In the genomic region with DNA sequence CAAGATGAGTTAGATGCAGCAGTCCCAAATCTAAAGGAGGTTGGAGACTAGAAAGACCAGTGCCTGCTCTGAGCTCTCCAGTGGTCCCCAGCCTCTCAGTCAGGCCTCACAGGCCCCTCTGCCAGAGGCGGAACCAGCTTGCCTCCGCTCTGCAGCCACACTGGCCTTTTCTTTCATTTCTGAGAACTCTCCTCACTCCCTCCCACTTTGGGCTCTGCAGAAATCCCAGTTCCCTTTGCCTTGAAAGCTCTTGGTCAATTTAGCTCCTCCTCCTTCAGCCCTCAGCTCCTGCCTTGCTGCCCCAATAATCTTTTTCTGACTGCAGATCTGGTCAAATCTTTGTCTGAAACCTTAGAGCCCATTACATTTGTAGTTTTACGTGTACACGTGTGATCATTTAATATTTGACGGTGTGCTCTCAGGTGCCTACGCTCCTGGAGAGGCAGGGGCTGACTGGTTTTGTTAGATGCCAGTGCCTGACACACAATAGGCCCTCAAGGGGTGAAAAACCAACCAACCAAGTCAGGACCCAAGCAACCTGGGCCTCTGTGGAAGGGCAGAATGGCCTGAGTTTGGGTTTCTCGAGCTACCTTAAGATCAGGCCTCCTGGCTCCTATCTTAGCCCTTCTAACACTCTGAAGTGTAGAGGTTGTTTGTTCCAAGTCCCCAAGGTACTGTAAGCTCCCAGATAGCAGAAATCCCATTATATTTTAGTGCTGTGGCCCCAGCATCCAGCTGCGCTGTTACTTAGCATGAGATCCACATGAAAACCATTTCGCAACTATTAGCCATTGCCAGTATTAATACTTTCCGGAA, we compare ENCODE assay signal across 8 cellular contexts. TPM values are rescaled to one million over a fixed set of nuclear protein-coding genes. Genes with fewer than 3 reads are reported as not detected.
A peak's percentile ranks its signal among the peaks of the same experiment; 100 is the strongest.
DNase-seq lines count a peak whose midpoint lies in the region; ATAC-seq, FAIRE-seq and TF ChIP-seq lines count a peak whose summit lies in the region.

No MANE protein-coding gene starts in this region.

- SMC1A ChIA-PET in GM12878 (lab: Charles Lee; ENCODE audit: uncharacterized antibody, unreplicated experiment) = interaction anchor here (0.7 to 2.7 kb wide), 27 partner anchors 9 to 725 kb away, joined by 3 to 18 read pairs (median 5); no protein-coding TSS in a partner anchor

- intact Hi-C loops in GM12878 (cut with micrococcal nuclease; ENCODE audit: unreplicated experiment) = loop anchor here (5.0 kb wide), 1 partner anchor 449 kb away; the partner anchor contains the start of gene EEA1

- no peaks in the 10 kb centered on the region for H3K27me3 ChIP-seq in BLaER1 treated with 17β-estradiol and CSF1 and Interleukin-3, amounts not matched to agents 10 nM and 100 nM
- no peaks in the 10 kb centered on the region for H3K27me3 ChIP-seq in GM12878 (replicated peaks in 1 of 2; ENCODE audit: control insufficient read depth in 2 of 2, insufficient read depth in 2 of 2, low read length in 1 of 2)
- no peaks in the 10 kb centered on the region for H3K27me3 ChIP-seq in iPS-20b (ENCODE audit: insufficient read depth, low read length)

- H3K9me3 ChIP-seq in BLaER1 treated with 17β-estradiol and CSF1 and Interleukin-3, amounts not matched to agents 10 nM and 100 nM (replicated peaks in 1 of 11) = no peaks in the 10 kb centered on the region
- no peaks in the 10 kb centered on the region for H3K9me3 ChIP-seq in GM12878 (replicated peaks; ENCODE audit: control insufficient read depth, insufficient read depth, low read length)
- H3K9me3 ChIP-seq in iPS-20b (ENCODE audit: insufficient read depth, low read depth, low read length) = no peaks in the 10 kb centered on the region

- no peak for FAIRE-seq in GM12878 (lab: Jason Lieb, UNC)

- H3K4me2 ChIP-seq in BLaER1 treated with 17β-estradiol and CSF1 and Interleukin-3, amounts not matched to agents 10 nM and 100 nM = peak overlapping the region; percentile 73 to 98 (median 83)
- H3K4me2 ChIP-seq in GM12878 (ENCODE audit: control insufficient read depth, insufficient read depth) = peak overlapping the region; percentile 100

- peaks cover 20 to 42% (median 27%) of the 10 kb centered on the region in 10 experiments for H3K4me1 ChIP-seq in BLaER1 treated with 17β-estradiol and CSF1 and Interleukin-3, amounts not matched to agents 10 nM and 100 nM
- H3K4me1 ChIP-seq in GM12878 (ENCODE audit: control insufficient read depth, insufficient read depth, low read length) (peaks cover 14% of the 10 kb centered on the region), iPS-20b (ENCODE audit: insufficient read depth, low read length) (peaks cover 32% of the 10 kb centered on the region)

- no peak for TF ChIP-seq POLR2A in GM12878 (IDR thresholded peaks at IDR 0.05; ENCODE audit: low read depth, low read length)

- no peak overlapping the region for H3K9ac ChIP-seq in BLaER1 treated with 17β-estradiol and CSF1 and Interleukin-3, amounts not matched to agents 10 nM and 100 nM
- H3K9ac ChIP-seq in GM12878 (ENCODE audit: control insufficient read depth, insufficient read depth, low read length) (peak overlapping the region; percentile 78), iPS-20b (ENCODE audit: low read depth, low read length) (peak overlapping the region; percentile 69; the same call in 1 of the 2 replicates)

- no peak overlapping the region for H3K27ac ChIP-seq in BLaER1 treated with 17β-estradiol and CSF1 and Interleukin-3, amounts not matched to agents 10 nM and 100 nM
- peak overlapping the region; percentile 53 for H3K27ac ChIP-seq in GM12878 (ENCODE audit: control insufficient read depth, insufficient read depth)
- no peak overlapping the region for H3K27ac ChIP-seq in iPS-20b (ENCODE audit: low read length)
- peak overlapping the region in 20 of 21 experiments; percentile 5 to 96 (median 88) for H3K27ac ChIP-seq in skin epidermis

- CTCF ChIA-PET in GM12878 (lab: Yijun Ruan, JAX) = interaction anchor here (0.6 to 4.6 kb wide), 19 partner anchors 8 to 729 kb away, joined by 3 to 22 read pairs (median 4); partner anchors contain the start of gene EEA1

- peaks cover 13 to 32% (median 25%) of the 10 kb centered on the region in 11 experiments; a peak in 21 of 22 replicates for H4K20me1 ChIP-seq in BLaER1 treated with 17β-estradiol and CSF1 and Interleukin-3, amounts not matched to agents 10 nM and 100 nM
- H4K20me1 ChIP-seq in GM12878 (ENCODE audit: control insufficient read depth, insufficient read depth) = peaks cover 4% of the 10 kb centered on the region; the same call in 1 of the 2 replicates

- ATAC-seq in GM12878 (peak; percentile 4), HG02623 (IDR thresholded peaks at IDR 0.05; ENCODE audit: unreplicated experiment) (no peak)

- 98% methylated on average over 10 of the region's 10 CpGs for WGBS in GM12878 (ENCODE audit: insufficient coverage, insufficient replicate concordance, low lambda C conversion rate, missing lambda C conversion rate)

- H2AFZ ChIP-seq in GM12878 (ENCODE audit: control insufficient read depth, low read depth, low read length) = peak overlapping the region; percentile 43

- no TSS peak for BruUV-seq in GM12878 (replicated peaks; lab: Mats Ljungman, UMichigan)

- TF ChIP-seq EP300 in Ishikawa (IDR thresholded peaks at IDR 0.05; ENCODE audit: borderline replicate concordance) (no peak), GM12878 (IDR thresholded peaks at IDR 0.05; ENCODE audit: borderline replicate concordance in 1 of 2, control insufficient read depth in 1 of 2, low read depth in 2 of 2, low read length in 2 of 2) (no peak)

- POLR2A ChIA-PET in GM12878 (lab: Charles Lee) = interaction anchor here (0.5 to 2.7 kb wide), 17 partner anchors 10 to 866 kb away, joined by 3 to 28 read pairs (median 4); no protein-coding TSS in a partner anchor

- in situ Hi-C loops in GM12878 (cut with MboI) = no loop called here

- TF ChIP-seq CTCF in GM12878 (IDR thresholded peaks at IDR 0.05 in 2 of 3, conservative IDR thresholded peaks at IDR 0.05 in 1 of 3; ENCODE audit: control insufficient read depth in 2 of 3, extremely low read depth in 1 of 3, insufficient read depth in 1 of 3, low read depth in 3 of 3, low read length in 3 of 3) = no peak

- DNase-seq in GM12878 (ENCODE audit: low read depth, low spot score) = no peak
- DNase-seq in occipital lobe (lab: John Stamatoyannopoulos, UW) = no peak
- DNase-seq in activated naive CD4-positive, alpha-beta T cell treated with Interleukin-2 at 50 U/mL for 16 hours = no peak

- no peak overlapping the region; a peak in 1 of 20 replicates for H3K4me3 ChIP-seq in BLaER1 treated with 17β-estradiol and CSF1 and Interleukin-3, amounts not matched to agents 10 nM and 100 nM
- peak overlapping the region; percentile 69 for H3K4me3 ChIP-seq in GM12878
- peak overlapping the region; percentile 88 for H3K4me3 ChIP-seq in iPS-20b (ENCODE audit: low read length)
- H3K4me3 ChIP-seq in skin epidermis = peak overlapping the region; percentile 44 to 94 (median 85)

- TF ChIP-seq RAD21 in Ishikawa (IDR thresholded peaks at IDR 0.05; ENCODE audit: low read depth) = no peak
- TF ChIP-seq RAD21 in GM12878 (IDR thresholded peaks at IDR 0.05; ENCODE audit: insufficient read depth, low read depth, low read length) = no peak

- peaks cover 54% of the 10 kb centered on the region for H3K79me2 ChIP-seq in GM12878 (ENCODE audit: control insufficient read depth, insufficient read depth, low read length)

- peaks cover 0 to 7% (median 0%) of the 10 kb centered on the region in 11 experiments; a peak in 2 of 22 replicates for H3K36me3 ChIP-seq in BLaER1 treated with 17β-estradiol and CSF1 and Interleukin-3, amounts not matched to agents 10 nM and 100 nM
- H3K36me3 ChIP-seq in GM12878 (ENCODE audit: control insufficient read depth in 2 of 2, insufficient read depth in 2 of 2, low read length in 1 of 2) = 0 out of 4 replicates have a peak, but pooled peaks cover 0 to 3% of the 10 kb centered on the region in 2 experiments
- H3K36me3 ChIP-seq in iPS-20b (ENCODE audit: insufficient read depth, low read depth, low read length) = no peaks in the 10 kb centered on the region

- RAD21 ChIA-PET in GM12878 (lab: Charles Lee; ENCODE audit: unreplicated experiment) = interaction anchor here (0.5 to 5.4 kb wide), 21 partner anchors 9 to 389 kb away, joined by 3 to 44 read pairs (median 5); no protein-coding TSS in a partner anchor

TF ChIP-seq in Ishikawa, 13 proteins besides CTCF, POLR2A, EP300 and RAD21:
- peak; percentile 41; the same call in 1 of the 2 replicates for TF ChIP-seq CEBPB (IDR thresholded peaks at IDR 0.05)
- TF ChIP-seq TEAD4 (IDR thresholded peaks at IDR 0.05) = no peak

TF ChIP-seq in GM12878, 131 proteins besides CTCF, POLR2A, EP300 and RAD21 (continues in another document):
- TF ChIP-seq POLR2AphosphoS5 (IDR thresholded peaks at IDR 0.05; ENCODE audit: low read length) (0 out of 2 replicates have a peak, but pooled peaks have one; percentile 32), SPI1 (IDR thresholded peaks at IDR 0.05; ENCODE audit: borderline replicate concordance, insufficient read depth, low read depth, low read length) (peak; percentile 81; the same call in 1 of the 2 replicates), MXI1 (IDR thresholded peaks at IDR 0.05; ENCODE audit: low read depth, low read length) (0 out of 2 replicates have a peak, but pooled peaks have one; percentile 19), CBFB (IDR thresholded peaks at IDR 0.05; ENCODE audit: low read depth) (no peak)

RNA-seq across cellular contexts. Expression of gene NUDT4, which starts 1.1 kb away (rescaled TPM):
- total RNA-seq in GM12878 (2013; cell fraction: nucleolus; rRNA removed) = 56.5 and 57.3 TPM in 2 replicates
- 70.4 and 77.0 TPM in 2 replicates for total RNA-seq in GM12878 (2014; rRNA removed)
- total RNA-seq in GM12878 (2014; rRNA removed; fragmentation: Illumina TruSeq; extraction: Trizol) = 89.9 and 91.6 TPM in 2 replicates
- total RNA-seq in GM12878 (2021) = 81.1 and 82.9 TPM in 2 replicates
- 27.8 TPM for polyA plus RNA-seq in GM12878 (2011; ENCODE audit: low read depth)
- polyA plus RNA-seq in GM12878 (2011; rRNA removed) = 61.8 and 103 TPM in 2 replicates
- 20.3 and 24.5 TPM in 2 replicates for polyA plus RNA-seq in GM12878 (2011; cell fraction: cytosol; rRNA removed)
- 9.7 and 12.0 TPM in 2 replicates for polyA plus RNA-seq in GM12878 (2011; cell fraction: nucleus; rRNA removed)
- polyA plus RNA-seq in GM12878 (2012) = 60.5 and 61.5 TPM in 2 replicates
- polyA plus RNA-seq in GM12878 (2014; fragmentation: Illumina TruSeq; extraction: Trizol) = 84.0 and 110 TPM in 2 replicates
- 10 to 100 TPM; 26.6 to 36.6 TPM for polyA plus RNA-seq in GM12878 (2014; fragmentation: Nextera tagmentation; extraction: Ambion mirVana)
- 53.3 and 56.8 TPM in 2 replicates for polyA plus RNA-seq in GM12878 (2014; rRNA removed)
- polyA plus RNA-seq in GM12878 (2016; fragmentation: Nextera tagmentation; extraction: Ambion mirVana) = 10 to 100 TPM; 27.0 to 64.4 TPM
- 27.8 and 40.1 TPM in 2 replicates for polyA minus RNA-seq in GM12878 (2011; rRNA and poly(A)+ RNA removed)
- polyA minus RNA-seq in GM12878 (2011; cell fraction: cytosol; rRNA and poly(A)+ RNA removed) = 21.4 and 23.3 TPM in 2 replicates
- polyA minus RNA-seq in GM12878 (2011; cell fraction: nucleus; rRNA and poly(A)+ RNA removed) = 11.8 and 22.6 TPM in 2 replicates
- 151 TPM for total RNA-seq in occipital lobe

Comparison
In these comparisons a context has a peak if more than half of its experiments do, and no peak if none do; other contexts are left out.
1. H3K27ac ChIP-seq: peak in GM12878 (single experiment) and skin epidermis (20 of 21); none in BLaER1 treated with 17β-estradiol and CSF1 and Interleukin-3, amounts not matched to agents 10 nM and 100 nM (0 of 11) and iPS-20b (single experiment).
2. H3K4me3 ChIP-seq: peak in GM12878 (single experiment), iPS-20b (single experiment) and skin epidermis (7 of 7); none in BLaER1 treated with 17β-estradiol and CSF1 and Interleukin-3, amounts not matched to agents 10 nM and 100 nM (0 of 10).
3. H3K9ac ChIP-seq: peak in GM12878 (single experiment) and iPS-20b (single experiment); none in BLaER1 treated with 17β-estradiol and CSF1 and Interleukin-3, amounts not matched to agents 10 nM and 100 nM (0 of 11).